Comparison of ENCODE assay signal across 23 cellular contexts in the genomic region with DNA sequence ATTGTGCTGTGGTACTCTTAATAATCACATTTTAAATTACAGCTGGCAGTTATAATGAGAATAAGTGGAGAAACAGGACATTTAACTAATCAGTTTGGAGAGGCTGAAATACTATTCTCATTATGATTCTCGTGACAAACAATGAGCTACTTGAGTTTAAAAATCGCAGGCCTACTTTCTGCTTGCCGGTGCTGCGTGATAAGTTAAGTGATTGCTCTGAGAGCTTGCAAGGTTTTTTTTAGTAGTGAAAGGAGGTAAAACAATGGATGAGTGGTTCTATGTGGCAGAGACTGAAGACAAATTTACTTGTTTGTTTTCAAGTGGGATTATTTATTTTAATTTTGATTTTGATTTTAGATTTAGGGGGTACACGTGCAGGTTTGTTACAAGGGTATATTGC.
A peak's percentile ranks its signal among the peaks of the same experiment; 100 is the strongest.
DNase-seq lines count a peak whose midpoint lies in the region; ATAC-seq and TF ChIP-seq lines count a peak whose summit lies in the region.
"Had no signal": no experiment of that assay in that cellular context is flagged by ENCODE, and none has a peak within 500 bp of the region (broad histone marks: within the 10 kb centered on the region; RNA-seq: fewer than 3 reads in every experiment).

No MANE protein-coding gene starts in this region.

- H3K27me3 ChIP-seq in right atrium auricular region, result no peaks in the 10 kb centered on the region
- H3K27me3 ChIP-seq: MG63, SJCRH30 had no signal

- H3K4me1 ChIP-seq in right atrium auricular region, result peaks cover 0 to 73% of the 10 kb centered on the region in 2 donors
- H3K4me1 ChIP-seq: Caco-2, SJCRH30 had no signal

- ATAC-seq in left ventricle myocardium superior, result peak; percentile 27
- ATAC-seq in GM21447 (IDR thresholded peaks at IDR 0.05; ENCODE audit: unreplicated experiment), result no peak
- ATAC-seq in GM21619 (IDR thresholded peaks at IDR 0.05; ENCODE audit: unreplicated experiment), result no peak
- ATAC-seq: CD8-positive, alpha-beta T cell; SK-N-SH treated with all-trans-retinoic acid at 6 μM for 48 hours had no signal

- no peaks in the 10 kb centered on the region for H3K9me3 ChIP-seq in right atrium auricular region
- H3K9me3 ChIP-seq: Caco-2, MG63, SJCRH30 had no signal

- no peak overlapping the region for H3K4me3 ChIP-seq in right atrium auricular region
- H3K4me3 ChIP-seq: MG63, SJCRH30 had no signal

- DNase-seq in NCI-H2107 treated with DMSO at 0.1 percent for 48 hours (lab: John Stamatoyannopoulos, UW; ENCODE audit: unreplicated experiment) (peak; percentile 41), NCI-H2107 (lab: John Stamatoyannopoulos, UW) (no peak), left ventricle myocardium superior (no peak), cardiac septum (ENCODE audit: low spot score) (no peak), right atrium auricular region (ENCODE audit: low spot score) (no peak)
- DNase-seq: Caco-2; CD8-positive, alpha-beta T cell; GF-D8; IMR-90; KG1; MG63; NCI-H1417 treated with DMSO at 0.1 percent for 48 hours; NCI-H187 treated with DMSO at 0.1 percent for 48 hours; NCI-H2171 treated with DMSO at 0.1 percent for 48 hours; NCI-H446; NCI-H524 treated with DMSO at 0.1 percent for 48 hours; NCI-H774; SJCRH30 had no signal

- peak overlapping the region; percentile 20 to 36 for H3K27ac ChIP-seq in right atrium auricular region
- H3K27ac ChIP-seq: 22Rv1, C4-2B, SJCRH30 had no signal

- H3K36me3 ChIP-seq in right atrium auricular region, result no peaks in the 10 kb centered on the region
- H3K36me3 ChIP-seq: MG63, SJCRH30 had no signal

- no peak for TF ChIP-seq CTCF in right atrium auricular region (IDR thresholded peaks at IDR 0.05)

- intact Hi-C loops in left ventricle myocardium superior (cut with micrococcal nuclease), result no loop called here
- intact Hi-C loops in cardiac septum (cut with DNase I), result no loop called here
